In genomic region chr19:4845975-4846374, GRCh38 we compare ENCODE assay signal across 2 cellular contexts. TPM values are rescaled to one million over a fixed set of nuclear protein-coding genes. Genes with fewer than 3 reads are reported as not detected.
"Had no signal": no experiment of that assay in that cellular context is flagged by ENCODE, and none has a peak within 500 bp of the region (broad histone marks: within the 10 kb centered on the region; RNA-seq: fewer than 3 reads in every experiment).

No MANE protein-coding gene starts in this region.

RNA-seq across cellular contexts. Expression of gene ARRDC5, which starts 56.7 kb away (rescaled TPM):
- total RNA-seq: renal cortical epithelial cell, SK-MEL-5 had no signal
